22 cellular contexts compared by ENCODE assay signal in the genomic region with DNA sequence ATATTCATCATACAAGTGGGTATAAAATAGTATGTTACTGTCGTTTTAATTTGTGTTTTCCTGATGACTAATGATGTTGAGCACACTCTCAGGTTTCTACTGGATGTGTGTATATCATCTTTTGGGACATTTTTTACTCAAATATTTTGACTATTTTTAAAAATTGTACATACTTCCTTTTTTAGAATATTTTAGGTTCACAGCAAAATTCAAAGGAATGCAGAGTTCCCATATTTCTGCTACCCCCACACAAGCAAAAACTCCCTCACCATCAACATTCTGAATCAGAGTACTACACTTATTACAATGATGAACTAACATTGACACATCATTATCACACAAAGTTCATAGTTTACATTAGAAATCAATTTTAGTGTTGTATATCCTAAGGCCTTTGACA.
DNase-seq lines count a peak whose midpoint lies in the region; ATAC-seq and TF ChIP-seq lines count a peak whose summit lies in the region.
"Had no signal": no experiment of that assay in that cellular context is flagged by ENCODE, and none has a peak within 500 bp of the region (broad histone marks: within the 10 kb centered on the region; RNA-seq: fewer than 3 reads in every experiment).

No MANE protein-coding gene starts in this region.

- no peak overlapping the region for H4K91ac ChIP-seq in mesenchymal stem cell (ENCODE audit: low read length)

- H3K4me3 ChIP-seq in adipocyte (ENCODE audit: low read length) (peak overlapping the region; percentile 29), heart right ventricle (no peak overlapping the region), mesenchymal stem cell (ENCODE audit: insufficient read depth in 1 of 2, low read depth in 1 of 2, low read length in 2 of 2) (no peak overlapping the region)
- H3K4me3 ChIP-seq: BLaER1 treated with 17β-estradiol and CSF1 and Interleukin-3, amounts not matched to agents 10 nM and 100 nM; MG63; SJCRH30 had no signal

- POLR2A ChIA-PET in activated CD4-positive, alpha-beta T cell treated with anti-CD3 and anti-CD28 coated beads for 36 hours (lab: Charles Lee), result no interaction called here

- no peak for ATAC-seq in heart right ventricle
- no peak for ATAC-seq in HG02852 (IDR thresholded peaks at IDR 0.05; ENCODE audit: unreplicated experiment)
- ATAC-seq in activated CD4-positive, alpha-beta T cell treated with anti-CD3 and anti-CD28 coated beads for 36 hours, result no peak
- ATAC-seq: PC-3, Right ventricle myocardium inferior had no signal

- no peak overlapping the region for H2BK15ac ChIP-seq in mesenchymal stem cell (ENCODE audit: low read depth, poor library complexity, severe bottlenecking)

- TF ChIP-seq CTCF in progenitor cell of endocrine pancreas (IDR thresholded peaks at IDR 0.05; ENCODE audit: unreplicated experiment), result no peak
- no peak for TF ChIP-seq CTCF in heart right ventricle (IDR thresholded peaks at IDR 0.05)

- H2AK5ac ChIP-seq in mesenchymal stem cell (ENCODE audit: low read length, severe bottlenecking), result no peak overlapping the region

- H2BK12ac ChIP-seq in mesenchymal stem cell (ENCODE audit: low read length in 2 of 2), result no peak overlapping the region

- no peak overlapping the region for H3K4me3 Mint-ChIP-seq in progenitor cell of endocrine pancreas (ENCODE audit: low read depth)
- H3K4me3 Mint-ChIP-seq in activated CD4-positive, alpha-beta T cell treated with anti-CD3 and anti-CD28 coated beads for 36 hours, result no peak overlapping the region
- H3K4me3 Mint-ChIP-seq: CD4-positive, alpha-beta memory T cell had no signal

- intact Hi-C loops in heart right ventricle (cut with DNase I), result no loop called here
- intact Hi-C loops in activated CD4-positive, alpha-beta T cell treated with anti-CD3 and anti-CD28 coated beads for 36 hours (cut with DNase I, micrococcal nuclease), result no loop called here

- peak overlapping the region; percentile 60 for H3K27ac Mint-ChIP-seq in progenitor cell of endocrine pancreas
- H3K27ac Mint-ChIP-seq in activated CD4-positive, alpha-beta T cell treated with anti-CD3 and anti-CD28 coated beads for 36 hours, result no peak overlapping the region
- H3K27ac Mint-ChIP-seq: CD4-positive, alpha-beta memory T cell had no signal

- no peaks in the 10 kb centered on the region for H3K27me3 Mint-ChIP-seq in progenitor cell of endocrine pancreas
- H3K27me3 Mint-ChIP-seq in activated CD4-positive, alpha-beta T cell treated with anti-CD3 and anti-CD28 coated beads for 36 hours, result no peaks in the 10 kb centered on the region
- H3K27me3 Mint-ChIP-seq: CD4-positive, alpha-beta memory T cell had no signal

- no peak overlapping the region for H3K4ac ChIP-seq in mesenchymal stem cell (ENCODE audit: low read depth in 1 of 2, low read length in 2 of 2)

- H3K79me1 ChIP-seq in mesenchymal stem cell (replicated peaks; ENCODE audit: low read length, poor library complexity, severe bottlenecking), result peaks cover 2% of the 10 kb centered on the region

- H3K27me3 ChIP-seq in adipocyte (replicated peaks; ENCODE audit: control insufficient read depth, insufficient read depth, low read length) (no peaks in the 10 kb centered on the region), heart right ventricle (no peaks in the 10 kb centered on the region), mesenchymal stem cell (ENCODE audit: control insufficient read depth in 1 of 2, insufficient read depth in 1 of 2, low read length in 2 of 2) (no peaks in the 10 kb centered on the region)
- H3K27me3 ChIP-seq: BLaER1 treated with 17β-estradiol and CSF1 and Interleukin-3, amounts not matched to agents 10 nM and 100 nM; MG63; SJCRH30 had no signal

- no peak overlapping the region for H3K23ac ChIP-seq in mesenchymal stem cell (ENCODE audit: low read length in 2 of 2)

- no peak overlapping the region for H3K14ac ChIP-seq in mesenchymal stem cell (ENCODE audit: low read length in 2 of 2)

- H2AFZ ChIP-seq in mesenchymal stem cell (ENCODE audit: low read depth, low read length), result no peak overlapping the region

- 2% methylated on average over 1 of the region's 1 CpG for WGBS in heart right ventricle, 2 donors
- WGBS in mesenchymal stem cell, result 0% methylated on average over 1 of the region's 1 CpG

- no peak overlapping the region for H4K8ac ChIP-seq in mesenchymal stem cell (ENCODE audit: low read length)

- H3K9me3 Mint-ChIP-seq in progenitor cell of endocrine pancreas (ENCODE audit: low read depth), result peaks cover 8% of the 10 kb centered on the region
- H3K9me3 Mint-ChIP-seq in activated CD4-positive, alpha-beta T cell treated with anti-CD3 and anti-CD28 coated beads for 36 hours (ENCODE audit: low read depth), result no peaks in the 10 kb centered on the region

- H3K9ac ChIP-seq in adipocyte (ENCODE audit: low read length) (peak overlapping the region; percentile 23), mesenchymal stem cell (ENCODE audit: low read length) (no peak overlapping the region)
- H3K9ac ChIP-seq: BLaER1 treated with 17β-estradiol and CSF1 and Interleukin-3, amounts not matched to agents 10 nM and 100 nM had no signal

- peaks cover 31% of the 10 kb centered on the region for H3K4me1 ChIP-seq in adipocyte (ENCODE audit: control insufficient read depth, insufficient read depth, low read length)
- peaks cover 0 to 7% (median 0%) of the 10 kb centered on the region in 9 donors for H3K4me1 ChIP-seq in heart right ventricle
- no peaks in the 10 kb centered on the region for H3K4me1 ChIP-seq in mesenchymal stem cell (ENCODE audit: control insufficient read depth, insufficient read depth, low read depth, low read length)
- H3K4me1 ChIP-seq: SJCRH30 had no signal

- peaks cover 2% of the 10 kb centered on the region for H3K36me3 Mint-ChIP-seq in progenitor cell of endocrine pancreas (ENCODE audit: insufficient read depth)
- peaks cover 8% of the 10 kb centered on the region for H3K36me3 Mint-ChIP-seq in activated CD4-positive, alpha-beta T cell treated with anti-CD3 and anti-CD28 coated beads for 36 hours (ENCODE audit: low read depth)

- DNase-seq in CD1c-positive myeloid dendritic cell (ENCODE audit: extremely low spot score) (peak; percentile 55), HCEC 1CT (peak; percentile 58), adipocyte (ENCODE audit: low read depth) (peak; percentile 21), progenitor cell of endocrine pancreas (ENCODE audit: low spot score, unreplicated experiment) (no peak), heart right ventricle (no peak), mesenchymal stem cell (no peak)
- no peak for DNase-seq in activated CD4-positive, alpha-beta T cell treated with anti-CD3 and anti-CD28 coated beads for 36 hours
- DNase-seq: AML-193; CD4-positive, alpha-beta memory T cell; COR-L47; GDM1; KBM-7; MG63; NCI-H2029; NCI-H526; NCI-H82; NK-92 treated with Interleukin-12 subunit alpha and Interleukin-12 subunit beta, amount 100 ng/mL, for 24 hours; PC-3; SJCRH30 had no signal

- no peaks in the 10 kb centered on the region for H3K9me3 ChIP-seq in adipocyte (ENCODE audit: control insufficient read depth, low read length)
- no peaks in the 10 kb centered on the region for H3K9me3 ChIP-seq in heart right ventricle
- H3K9me3 ChIP-seq in mesenchymal stem cell (ENCODE audit: control insufficient read depth, low read length), result no peaks in the 10 kb centered on the region
- H3K9me3 ChIP-seq: BLaER1 treated with 17β-estradiol and CSF1 and Interleukin-3, amounts not matched to agents 10 nM and 100 nM; MG63; SJCRH30 had no signal

- H3K18ac ChIP-seq in mesenchymal stem cell (ENCODE audit: low read depth in 1 of 2, low read length in 2 of 2), result no peak overlapping the region

- H3K36me3 ChIP-seq in adipocyte (ENCODE audit: control insufficient read depth, insufficient read depth, low read length, severe bottlenecking) (no peaks in the 10 kb centered on the region), heart right ventricle (no peaks in the 10 kb centered on the region), mesenchymal stem cell (ENCODE audit: control insufficient read depth in 1 of 2, insufficient read depth in 2 of 2, low read depth in 1 of 2, low read length in 2 of 2) (no peaks in the 10 kb centered on the region)
- H3K36me3 ChIP-seq: MG63, SJCRH30 had no signal

- no peak overlapping the region for H3K27ac ChIP-seq in heart right ventricle
- H3K27ac ChIP-seq in mesenchymal stem cell (ENCODE audit: low read length, poor library complexity, severe bottlenecking), result no peak overlapping the region
- H3K27ac ChIP-seq: BLaER1 treated with 17β-estradiol and CSF1 and Interleukin-3, amounts not matched to agents 10 nM and 100 nM; SJCRH30 had no signal

- H2BK5ac ChIP-seq in mesenchymal stem cell (ENCODE audit: low read depth, low read length, poor library complexity, severe bottlenecking), result no peak overlapping the region

- no peak overlapping the region for H2BK120ac ChIP-seq in mesenchymal stem cell (ENCODE audit: low read depth, low read length)

- H3K4me1 Mint-ChIP-seq in progenitor cell of endocrine pancreas (ENCODE audit: low read depth), result no peaks in the 10 kb centered on the region
- peaks cover 2% of the 10 kb centered on the region for H3K4me1 Mint-ChIP-seq in activated CD4-positive, alpha-beta T cell treated with anti-CD3 and anti-CD28 coated beads for 36 hours

- CTCF ChIA-PET in activated CD4-positive, alpha-beta T cell treated with anti-CD3 and anti-CD28 coated beads for 36 hours (lab: Charles Lee), result no interaction called here

- H3K4me2 ChIP-seq in mesenchymal stem cell (ENCODE audit: low read length, poor library complexity, severe bottlenecking), result no peak overlapping the region

Comparison
In these comparisons a context has a peak if more than half of its experiments do, and no peak if none do; other contexts are left out.
1. DNase-seq: peak in CD1c-positive myeloid dendritic cell (single experiment), HCEC 1CT (single experiment) and adipocyte (single experiment); none in progenitor cell of endocrine pancreas (single experiment), heart right ventricle (0 of 2), mesenchymal stem cell (single experiment) and activated CD4-positive, alpha-beta T cell treated with anti-CD3 and anti-CD28 coated beads for 36 hours (single experiment).